In the genomic region with DNA sequence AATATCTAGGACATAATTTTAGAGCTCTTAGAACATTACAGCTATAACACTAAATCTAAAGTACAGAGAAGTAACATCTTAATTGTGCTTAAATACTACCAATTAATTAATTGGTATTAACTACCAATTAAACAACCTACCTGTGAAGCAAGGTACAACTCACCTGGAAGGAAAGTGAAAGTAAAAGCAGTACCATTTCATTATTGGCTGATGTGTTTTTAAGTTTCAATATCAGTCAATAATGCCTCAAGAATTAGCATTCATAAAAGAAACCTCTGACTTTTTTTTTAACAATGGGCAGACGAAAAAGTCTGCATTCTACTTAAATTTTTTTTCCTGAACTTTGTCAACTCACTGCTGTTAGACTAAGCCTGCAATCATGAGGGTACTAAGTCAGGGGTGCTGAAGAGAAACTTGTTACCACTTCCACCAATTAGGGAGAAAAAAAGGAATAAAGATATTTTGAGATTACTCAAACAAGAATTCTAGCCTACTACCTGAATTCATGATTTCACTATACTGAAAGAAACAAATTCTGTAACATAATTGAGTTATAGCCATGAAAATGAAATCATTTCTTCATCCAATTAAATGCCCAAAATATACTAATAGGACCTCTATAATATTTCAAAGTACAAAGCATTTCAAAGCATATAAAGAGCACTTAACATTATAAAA, we compare ENCODE assay signal across 12 cellular contexts. TPM values are rescaled to one million over a fixed set of nuclear protein-coding genes. Genes with fewer than 3 reads are reported as not detected.
A peak's percentile ranks its signal among the peaks of the same experiment; 100 is the strongest.
DNase-seq lines count a peak whose midpoint lies in the region; ATAC-seq and TF ChIP-seq lines count a peak whose summit lies in the region.
"Had no signal": no experiment of that assay in that cellular context is flagged by ENCODE, and none has a peak within 500 bp of the region (broad histone marks: within the 10 kb centered on the region; RNA-seq: fewer than 3 reads in every experiment).

No MANE protein-coding gene starts in this region.

- peaks cover 9% of the 10 kb centered on the region; the same call in 1 of the 2 replicates for H4K20me1 ChIP-seq in OCI-LY7 (ENCODE audit: insufficient read depth, low read length)

- CTCF ChIA-PET in CD4-positive, alpha-beta memory T cell (lab: Charles Lee; ENCODE audit: partially characterized antibody): interaction anchor here (0.6 kb wide), 1 partner anchor 42 kb away, joined by 3 read pairs; no protein-coding TSS in a partner anchor
- CTCF ChIA-PET in OCI-LY7 (lab: Charles Lee; ENCODE audit: unreplicated experiment): interaction anchor here (0.5 kb wide), 1 partner anchor 33 kb away, joined by 3 read pairs; no protein-coding TSS in a partner anchor

- H3K4me3 ChIP-seq in ACC112 (ENCODE audit: low read depth, low read length): peak overlapping the region; percentile 19; the same call in 1 of the 2 replicates
- no peak overlapping the region for H3K4me3 ChIP-seq in CD4-positive, alpha-beta memory T cell (ENCODE audit: low read length in 2 of 2)
- H3K4me3 ChIP-seq in OCI-LY7 (ENCODE audit: low read depth, low read length, poor library complexity, severe bottlenecking): peak overlapping the region; percentile 6
- peak overlapping the region; percentile 76 for H3K4me3 ChIP-seq in endocrine pancreas (ENCODE audit: control insufficient read depth, insufficient read depth, low read length)
- H3K4me3 ChIP-seq: tibial nerve had no signal

- no peak overlapping the region for H3K9ac ChIP-seq in endocrine pancreas (ENCODE audit: control insufficient read depth, insufficient read depth, low read length)

- peaks cover 20 to 47% (median 39%) of the 10 kb centered on the region in 4 donors for H3K4me1 Mint-ChIP-seq in CD4-positive, alpha-beta memory T cell

- peaks cover 0 to 2% (median 0%) of the 10 kb centered on the region in 8 donors for H3K9me3 Mint-ChIP-seq in CD4-positive, alpha-beta memory T cell
- H3K9me3 Mint-ChIP-seq: CD14-positive monocyte had no signal

- peaks cover 44% of the 10 kb centered on the region for H3K79me2 ChIP-seq in ACC112 (ENCODE audit: control insufficient read depth, insufficient read depth, low read length, unreplicated experiment)
- H3K79me2 ChIP-seq in OCI-LY7 (ENCODE audit: insufficient read depth, low read depth, low read length): peaks cover 90% of the 10 kb centered on the region

- TF ChIP-seq CTCF in OCI-LY7 (conservative IDR thresholded peaks at IDR 0.05; ENCODE audit: low read length): no peak

- no peaks in the 10 kb centered on the region for H3K27me3 Mint-ChIP-seq in CD4-positive, alpha-beta memory T cell

- peaks cover 11% of the 10 kb centered on the region for H3K4me1 ChIP-seq in ACC112 (ENCODE audit: control insufficient read depth, insufficient read depth, low read length, unreplicated experiment)
- peaks cover 22% of the 10 kb centered on the region for H3K4me1 ChIP-seq in CD4-positive, alpha-beta memory T cell (ENCODE audit: insufficient read depth, low read length)
- peaks cover 18% of the 10 kb centered on the region for H3K4me1 ChIP-seq in OCI-LY7 (ENCODE audit: insufficient read depth, low read length, poor library complexity, severe bottlenecking)
- peaks cover 6% of the 10 kb centered on the region for H3K4me1 ChIP-seq in endocrine pancreas (ENCODE audit: control insufficient read depth, insufficient read depth, low read length)

- intact Hi-C loops in CD4-positive, alpha-beta memory T cell (cut with micrococcal nuclease): loop anchor here (5.0 kb wide), 1 partner anchor 45 kb away; the partner anchor contains the start of gene DHTKD1
- intact Hi-C loops in OCI-LY7 (cut with micrococcal nuclease; ENCODE audit: unreplicated experiment) (no loop called here), left colon (cut with DNase I, micrococcal nuclease) (no loop called here)

- H3K27ac Mint-ChIP-seq in CD4-positive, alpha-beta memory T cell: peak overlapping the region; percentile 57 to 80 (median 66)

- H3K4me2 ChIP-seq in OCI-LY7 (ENCODE audit: low read length): peak overlapping the region; percentile 44

- ATAC-seq in GM18520 (IDR thresholded peaks at IDR 0.05; ENCODE audit: unreplicated experiment) (no peak), left colon (no peak)

- H2AFZ ChIP-seq in ACC112 (ENCODE audit: low read length, unreplicated experiment) (no peak overlapping the region), OCI-LY7 (ENCODE audit: low read length) (no peak overlapping the region)

- H3K36me3 ChIP-seq in ACC112 (ENCODE audit: insufficient read depth, low read length) (no peaks in the 10 kb centered on the region), OCI-LY7 (ENCODE audit: insufficient read depth, low read length) (peaks cover 68% of the 10 kb centered on the region), endocrine pancreas (ENCODE audit: control insufficient read depth, insufficient read depth, low read length) (no peaks in the 10 kb centered on the region)
- no peaks in the 10 kb centered on the region for H3K36me3 ChIP-seq in CD4-positive, alpha-beta memory T cell (ENCODE audit: insufficient read depth, low read length)

- DNase-seq in CD4-positive, alpha-beta memory T cell: peak in 2 of 5 donors; percentile 10 to 11
- DNase-seq in OCI-LY7 (ENCODE audit: low spot score) (no peak), A172 (ENCODE audit: low spot score) (no peak), left colon (no peak), NCI-H1436 treated with DMSO at 0.1 percent for 48 hours (lab: John Stamatoyannopoulos, UW) (no peak)
- DNase-seq: brain microvascular endothelial cell, NCI-H1105 had no signal

- H3K4me3 Mint-ChIP-seq in CD4-positive, alpha-beta memory T cell: peak overlapping the region; percentile 9 to 81 (median 66)
- H3K4me3 Mint-ChIP-seq: CD14-positive monocyte had no signal

- BruUV-seq in OCI-LY7 (replicated peaks; lab: Mats Ljungman, UMichigan): no TSS peak

- POLR2A ChIA-PET in CD4-positive, alpha-beta memory T cell (lab: Charles Lee; ENCODE audit: partially characterized antibody): interaction anchor here (0.7 kb wide), 1 partner anchor 173 kb away, joined by 3 read pairs; the partner anchor contains the start of gene NUDT5
- POLR2A ChIA-PET in OCI-LY7 (lab: Charles Lee): interaction anchor here (0.7 to 1.4 kb wide), 7 partner anchors 8 to 529 kb away, joined by 3 to 7 read pairs (median 4); no protein-coding TSS in a partner anchor

- H3K27me3 ChIP-seq in ACC112 (ENCODE audit: insufficient read depth, low read length) (no peaks in the 10 kb centered on the region), endocrine pancreas (ENCODE audit: control insufficient read depth, insufficient read depth, low read length) (no peaks in the 10 kb centered on the region)
- no peaks in the 10 kb centered on the region for H3K27me3 ChIP-seq in CD4-positive, alpha-beta memory T cell (ENCODE audit: insufficient read depth, low read length)
- H3K27me3 ChIP-seq: brain microvascular endothelial cell, tibial nerve had no signal

- H3K36me3 Mint-ChIP-seq in CD4-positive, alpha-beta memory T cell: peaks cover 11 to 30% of the 10 kb centered on the region in 2 donors

- no peaks in the 10 kb centered on the region for H3K9me2 ChIP-seq in OCI-LY7 (ENCODE audit: insufficient read depth, low read length)

- no peaks in the 10 kb centered on the region for H3K9me3 ChIP-seq in CD4-positive, alpha-beta memory T cell (ENCODE audit: control insufficient read depth in 1 of 2, low read length in 2 of 2)
- H3K9me3 ChIP-seq in OCI-LY7 (ENCODE audit: low read length) (no peaks in the 10 kb centered on the region), endocrine pancreas (ENCODE audit: control insufficient read depth, low read length) (no peaks in the 10 kb centered on the region)
- H3K9me3 ChIP-seq: tibial nerve had no signal

- H3K27ac ChIP-seq in ACC112 (ENCODE audit: low read depth, low read length) (no peak overlapping the region), OCI-LY7 (ENCODE audit: low read depth, low read length, poor library complexity, severe bottlenecking) (no peak overlapping the region)
- H3K27ac ChIP-seq in CD4-positive, alpha-beta memory T cell (ENCODE audit: low read depth, low read length): no peak overlapping the region
- H3K27ac ChIP-seq: brain microvascular endothelial cell, tibial nerve had no signal

RNA-seq across cellular contexts. Expression of gene UPF2, which starts 19.9 kb away (rescaled TPM):
- total RNA-seq in CD4-positive, alpha-beta memory T cell: 10 to 100 TPM; 35.2 to 38.6 TPM
- polyA plus RNA-seq in CD4-positive, alpha-beta memory T cell: 10 to 100 TPM in 1 of 2 donors, 1 to 10 TPM in 1; 5.4 to 21.1 TPM
- 24.8 and 28.0 TPM in 2 replicates for total RNA-seq in OCI-LY7 (2014; rRNA removed; shearing (Covaris generic))
- total RNA-seq in OCI-LY7 (2022): 44.6 and 46.8 TPM in 2 replicates
- 16.8 and 18.7 TPM in 2 replicates for total RNA-seq in A172 (2014; rRNA removed; shearing (Covaris generic))
- total RNA-seq in left colon: 10 to 100 TPM; 18.7 to 18.9 TPM

RNA-seq across cellular contexts. Expression of gene DHTKD1, which starts 46.0 kb away (rescaled TPM):
- 10 to 100 TPM; 15.7 to 16.5 TPM for total RNA-seq in CD4-positive, alpha-beta memory T cell
- 1 to 10 TPM; 7.3 to 9.0 TPM for polyA plus RNA-seq in CD4-positive, alpha-beta memory T cell
- 46.5 and 53.1 TPM in 2 replicates for total RNA-seq in OCI-LY7 (2014; rRNA removed; shearing (Covaris generic))
- total RNA-seq in OCI-LY7 (2022) (71.4 and 81.9 TPM in 2 replicates), left colon (10 to 100 TPM; 32.6 to 34.6 TPM)
- total RNA-seq in A172 (2014; rRNA removed; shearing (Covaris generic)): 21.0 and 22.3 TPM in 2 replicates

Comparison
In these comparisons a context has a peak if more than half of its experiments do, and no peak if none do; other contexts are left out.
1. H3K4me3 ChIP-seq: peak in ACC112 (single experiment), OCI-LY7 (single experiment) and endocrine pancreas (single experiment); none in CD4-positive, alpha-beta memory T cell (0 of 2).